Comparison of ENCODE assay signal across 1 cellular context in genomic region chr4:152531479-152531878, GRCh38.
TF ChIP-seq lines count a peak whose summit lies in the region.

No MANE protein-coding gene starts in this region.

TF ChIP-seq in GM12878, 131 proteins besides CTCF, POLR2A, EP300 and RAD21 (continued from another document):
- TF ChIP-seq ZNF592 (IDR thresholded peaks at IDR 0.05) (no peak), HDGF (IDR thresholded peaks at IDR 0.05) (no peak), ZZZ3 (IDR thresholded peaks at IDR 0.05; ENCODE audit: control insufficient read depth, insufficient read length, low read depth) (no peak), TAF1 (IDR thresholded peaks at IDR 0.05; ENCODE audit: borderline replicate concordance, low read depth, low read length) (no peak), DPF2 (IDR thresholded peaks at IDR 0.05) (no peak), BCLAF1 (IDR thresholded peaks at IDR 0.05) (no peak), NFXL1 (IDR thresholded peaks at IDR 0.05; ENCODE audit: borderline replicate concordance) (no peak)
